In genomic region chr15:79853492-79854328, GRCh38 we compare ENCODE assay signal across 1 cellular context.
A peak's percentile ranks its signal among the peaks of the same experiment; 100 is the strongest.
TF ChIP-seq lines count a peak whose summit lies in the region.

No MANE protein-coding gene starts in this region.

TF ChIP-seq in HepG2, 621 proteins besides CTCF, POLR2A, EP300 and RAD21 (continued from another document):
- TF ChIP-seq ZBTB33 (CRISPR knock-in tag; IDR thresholded peaks at IDR 0.05) = peak; percentile 94
- 0 out of 2 replicates have a peak, but pooled peaks have one; percentile 22 for TF ChIP-seq ZFY (CRISPR knock-in tag; IDR thresholded peaks at IDR 0.05)
- TF ChIP-seq SMC3 (IDR thresholded peaks at IDR 0.05; ENCODE audit: low read length) = peak; percentile 89
- TF ChIP-seq GATAD2A (CRISPR knock-in tag; IDR thresholded peaks at IDR 0.05) = 0 out of 2 replicates have a peak, but pooled peaks have one; percentile 32
- TF ChIP-seq STAG1 (CRISPR knock-in tag; IDR thresholded peaks at IDR 0.05) = peak; percentile 75
- no peak for TF ChIP-seq HMG20A (CRISPR knock-in tag; IDR thresholded peaks at IDR 0.05; ENCODE audit: borderline replicate concordance)
- TF ChIP-seq FOSL2 (CRISPR knock-in tag; IDR thresholded peaks at IDR 0.05) = peak; percentile 22; the same call in 1 of the 2 replicates
- no peak for TF ChIP-seq HOXA7 (CRISPR knock-in tag; IDR thresholded peaks at IDR 0.05)
- TF ChIP-seq BHLHE40 (IDR thresholded peaks at IDR 0.05; ENCODE audit: low read length) = 0 out of 2 replicates have a peak, but pooled peaks have one; percentile 10
- TF ChIP-seq THRA (CRISPR knock-in tag; IDR thresholded peaks at IDR 0.05; ENCODE audit: borderline replicate concordance) = 0 out of 2 replicates have a peak, but pooled peaks have one; percentile 17
- TF ChIP-seq GZF1 (CRISPR knock-in tag; IDR thresholded peaks at IDR 0.05) = 0 out of 2 replicates have a peak, but pooled peaks have one; percentile 29
- TF ChIP-seq MYNN (CRISPR knock-in tag; IDR thresholded peaks at IDR 0.05; ENCODE audit: low read depth) = no peak
- TF ChIP-seq ATF4 (CRISPR knock-in tag; IDR thresholded peaks at IDR 0.05) = peak in 1 of 2 experiments; percentile 53; a peak in 1 of 4 replicates
- TF ChIP-seq MXI1 (IDR thresholded peaks at IDR 0.05; ENCODE audit: borderline replicate concordance, low read depth, low read length) = peak; percentile 33; the same call in 1 of the 3 replicates
- TF ChIP-seq GATA4 (IDR thresholded peaks at IDR 0.05; ENCODE audit: borderline replicate concordance, low read depth) = no peak
- 0 out of 2 replicates have a peak, but pooled peaks have one; percentile 33 for TF ChIP-seq KDM2A (CRISPR knock-in tag; IDR thresholded peaks at IDR 0.05; ENCODE audit: borderline replicate concordance, low read depth)
- 0 out of 2 replicates have a peak, but pooled peaks have one; percentile 15 for TF ChIP-seq SALL1 (CRISPR knock-in tag; IDR thresholded peaks at IDR 0.05)
